Comparison of ENCODE assay signal across 8 cellular contexts in genomic region chr12:45762185-45763110, GRCh38. TPM values are rescaled to one million over a fixed set of nuclear protein-coding genes. Genes with fewer than 3 reads are reported as not detected.
A peak's percentile ranks its signal among the peaks of the same experiment; 100 is the strongest.
DNase-seq lines count a peak whose midpoint lies in the region; ATAC-seq, FAIRE-seq and TF ChIP-seq lines count a peak whose summit lies in the region.

No MANE protein-coding gene starts in this region.

- no peak for TF ChIP-seq POLR2A in H54 (IDR thresholded peaks at IDR 0.05; ENCODE audit: low read depth, low read length)

- FAIRE-seq in D721Med (lab: Jason Lieb, UNC) (no peak), H54 (lab: Jason Lieb, UNC) (peak; percentile 90)

- peaks cover 28 to 57% of the 10 kb centered on the region in 2 donors for H3K4me1 Mint-ChIP-seq in effector memory CD8-positive, alpha-beta T cell (ENCODE audit: low read depth in 2 of 2)
- H3K4me1 Mint-ChIP-seq in mesothelial cell of epicardium = no peaks in the 10 kb centered on the region

- TF ChIP-seq CTCF in D721Med (IDR thresholded peaks at IDR 0.05; ENCODE audit: insufficient read depth, missing control alignments) (peak; percentile 77), mesothelial cell of epicardium (IDR thresholded peaks at IDR 0.05; ENCODE audit: unreplicated experiment) (no peak)

- H3K27me3 Mint-ChIP-seq in effector memory CD8-positive, alpha-beta T cell = no peaks in the 10 kb centered on the region
- no peaks in the 10 kb centered on the region for H3K27me3 Mint-ChIP-seq in mesothelial cell of epicardium (ENCODE audit: low read depth)

- DNase-seq in D721Med (ENCODE audit: insufficient read length, low spot score) = no peak
- no peak for DNase-seq in H54 (ENCODE audit: insufficient read length, low spot score)
- peak; percentile 72 for DNase-seq in NCI-H69 (lab: John Stamatoyannopoulos, UW)
- peak in 1 of 3 experiments; percentile 5 for DNase-seq in effector memory CD8-positive, alpha-beta T cell
- no peak for DNase-seq in mesothelial cell of epicardium (ENCODE audit: low spot score in 2 of 2, unreplicated experiment in 2 of 2)

- ATAC-seq in effector memory CD8-positive, alpha-beta T cell (replicated peaks) = peak; percentile 37
- no peak for ATAC-seq in HG03439 (IDR thresholded peaks at IDR 0.05; ENCODE audit: unreplicated experiment)
- no peak for ATAC-seq in HG03520 (IDR thresholded peaks at IDR 0.05; ENCODE audit: unreplicated experiment)
- ATAC-seq in GM21576 (IDR thresholded peaks at IDR 0.05; ENCODE audit: unreplicated experiment) = no peak

- no peaks in the 10 kb centered on the region for H3K9me3 Mint-ChIP-seq in effector memory CD8-positive, alpha-beta T cell
- no peaks in the 10 kb centered on the region for H3K9me3 Mint-ChIP-seq in mesothelial cell of epicardium

- H3K27ac Mint-ChIP-seq in effector memory CD8-positive, alpha-beta T cell = peak overlapping the region; percentile 11 to 63
- H3K27ac Mint-ChIP-seq in mesothelial cell of epicardium = peak overlapping the region; percentile 69

- H3K4me3 Mint-ChIP-seq in effector memory CD8-positive, alpha-beta T cell = no peak overlapping the region
- H3K4me3 Mint-ChIP-seq in mesothelial cell of epicardium = no peak overlapping the region

- H3K36me3 Mint-ChIP-seq in effector memory CD8-positive, alpha-beta T cell (ENCODE audit: insufficient read depth) = peaks cover 15% of the 10 kb centered on the region
- H3K36me3 Mint-ChIP-seq in mesothelial cell of epicardium = peaks cover 6% of the 10 kb centered on the region

RNA-seq across cellular contexts. Expression of gene ARID2, which starts 32.9 kb away (rescaled TPM):
- total RNA-seq in mesothelial cell of epicardium = 57.9 to 67.1 TPM (median 64.3 TPM) in 3 replicates
